In the genomic region with DNA sequence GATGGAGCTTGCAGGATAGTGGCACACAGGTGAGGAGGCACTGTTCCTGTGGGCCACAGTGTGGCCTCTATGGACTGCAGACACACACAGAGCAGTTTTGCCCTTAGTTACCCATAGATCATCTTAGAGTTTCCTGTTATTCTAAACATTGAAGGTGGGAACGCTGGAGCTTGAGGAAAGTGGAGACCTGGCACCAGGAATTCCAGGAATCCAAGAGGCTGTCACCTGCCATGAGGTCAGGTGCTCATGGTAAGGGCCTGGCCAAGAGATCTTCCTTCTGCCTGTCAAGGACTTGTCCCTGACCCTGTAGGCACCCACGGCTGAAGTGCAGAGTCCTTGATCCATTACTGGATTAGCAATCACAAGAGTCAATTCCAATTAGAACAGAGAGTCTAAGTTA, we compare ENCODE assay signal across 1 cellular context.
TF ChIP-seq lines count a peak whose summit lies in the region.

No MANE protein-coding gene starts in this region.

TF ChIP-seq in liver, 16 proteins besides CTCF, POLR2A, EP300 and RAD21 (continued from another document):
- TF ChIP-seq, protein P1, sequence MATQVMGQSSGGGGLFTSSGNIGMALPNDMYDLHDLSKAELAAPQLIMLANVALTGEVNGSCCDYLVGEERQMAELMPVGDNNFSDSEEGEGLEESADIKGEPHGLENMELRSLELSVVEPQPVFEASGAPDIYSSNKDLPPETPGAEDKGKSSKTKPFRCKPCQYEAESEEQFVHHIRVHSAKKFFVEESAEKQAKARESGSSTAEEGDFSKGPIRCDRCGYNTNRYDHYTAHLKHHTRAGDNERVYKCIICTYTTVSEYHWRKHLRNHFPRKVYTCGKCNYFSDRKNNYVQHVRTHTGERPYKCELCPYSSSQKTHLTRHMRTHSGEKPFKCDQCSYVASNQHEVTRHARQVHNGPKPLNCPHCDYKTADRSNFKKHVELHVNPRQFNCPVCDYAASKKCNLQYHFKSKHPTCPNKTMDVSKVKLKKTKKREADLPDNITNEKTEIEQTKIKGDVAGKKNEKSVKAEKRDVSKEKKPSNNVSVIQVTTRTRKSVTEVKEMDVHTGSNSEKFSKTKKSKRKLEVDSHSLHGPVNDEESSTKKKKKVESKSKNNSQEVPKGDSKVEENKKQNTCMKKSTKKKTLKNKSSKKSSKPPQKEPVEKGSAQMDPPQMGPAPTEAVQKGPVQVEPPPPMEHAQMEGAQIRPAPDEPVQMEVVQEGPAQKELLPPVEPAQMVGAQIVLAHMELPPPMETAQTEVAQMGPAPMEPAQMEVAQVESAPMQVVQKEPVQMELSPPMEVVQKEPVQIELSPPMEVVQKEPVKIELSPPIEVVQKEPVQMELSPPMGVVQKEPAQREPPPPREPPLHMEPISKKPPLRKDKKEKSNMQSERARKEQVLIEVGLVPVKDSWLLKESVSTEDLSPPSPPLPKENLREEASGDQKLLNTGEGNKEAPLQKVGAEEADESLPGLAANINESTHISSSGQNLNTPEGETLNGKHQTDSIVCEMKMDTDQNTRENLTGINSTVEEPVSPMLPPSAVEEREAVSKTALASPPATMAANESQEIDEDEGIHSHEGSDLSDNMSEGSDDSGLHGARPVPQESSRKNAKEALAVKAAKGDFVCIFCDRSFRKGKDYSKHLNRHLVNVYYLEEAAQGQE (IDR thresholded peaks at IDR 0.05) = no peak
- no peak for TF ChIP-seq EGR1 (IDR thresholded peaks at IDR 0.05; ENCODE audit: low read depth in 2 of 2)
- TF ChIP-seq RXRA (IDR thresholded peaks at IDR 0.05) = no peak
- TF ChIP-seq TAF1 (conservative IDR thresholded peaks at IDR 0.05) = no peak
- no peak for TF ChIP-seq YY1 (IDR thresholded peaks at IDR 0.05)
- TF ChIP-seq, protein P2, sequence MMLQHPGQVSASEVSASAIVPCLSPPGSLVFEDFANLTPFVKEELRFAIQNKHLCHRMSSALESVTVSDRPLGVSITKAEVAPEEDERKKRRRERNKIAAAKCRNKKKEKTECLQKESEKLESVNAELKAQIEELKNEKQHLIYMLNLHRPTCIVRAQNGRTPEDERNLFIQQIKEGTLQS (IDR thresholded peaks at IDR 0.05) = no peak
- TF ChIP-seq, protein P3, sequence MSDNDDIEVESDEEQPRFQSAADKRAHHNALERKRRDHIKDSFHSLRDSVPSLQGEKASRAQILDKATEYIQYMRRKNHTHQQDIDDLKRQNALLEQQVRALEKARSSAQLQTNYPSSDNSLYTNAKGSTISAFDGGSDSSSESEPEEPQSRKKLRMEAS (IDR thresholded peaks at IDR 0.05) = no peak
- no peak for TF ChIP-seq GABPA (IDR thresholded peaks at IDR 0.05 in 1 of 2, conservative IDR thresholded peaks at IDR 0.05 in 1 of 2)
- TF ChIP-seq FOXA1 (IDR thresholded peaks at IDR 0.05) = no peak
- TF ChIP-seq JUND (IDR thresholded peaks at IDR 0.05) = no peak
- no peak for TF ChIP-seq HNF4A (conservative IDR thresholded peaks at IDR 0.05)
- no peak for TF ChIP-seq NR2F2 (IDR thresholded peaks at IDR 0.05)
- no peak for TF ChIP-seq SP1 (IDR thresholded peaks at IDR 0.05)
- TF ChIP-seq FOXA2 (IDR thresholded peaks at IDR 0.05) = no peak
